In the genomic region with DNA sequence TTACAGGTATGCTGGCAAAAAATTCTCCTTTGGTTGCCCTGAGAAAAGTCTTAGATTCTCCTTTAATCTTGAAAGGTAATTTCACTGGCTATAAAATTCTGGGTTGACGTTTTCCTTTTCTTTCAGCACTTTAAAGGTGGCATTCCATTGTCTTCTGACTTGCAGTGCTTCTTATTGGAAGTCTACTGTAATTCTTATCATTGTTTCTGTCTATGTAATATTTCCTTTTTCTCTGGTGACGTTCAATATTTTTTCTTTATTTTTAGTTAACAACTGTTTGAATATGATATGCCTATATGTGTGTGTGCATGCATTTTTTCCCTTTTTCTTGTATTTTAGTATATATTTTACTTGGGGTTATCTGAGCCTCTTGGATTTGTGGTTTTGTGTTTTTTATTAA, we compare ENCODE assay signal across 39 cellular contexts.
"Had no signal": no experiment of that assay in that cellular context is flagged by ENCODE, and none has a peak within 500 bp of the region (broad histone marks: within the 10 kb centered on the region; RNA-seq: fewer than 3 reads in every experiment).

No MANE protein-coding gene starts in this region.

- H3K27me3 Mint-ChIP-seq: activated naive CD4-positive, alpha-beta T cell treated with anti-CD3 and anti-CD28 coated beads, Interleukin-2, amount 10 ng/mL, durations not matched to agents 7 days and 5 days; activated naive CD8-positive, alpha-beta T cell; activated naive CD8-positive, alpha-beta T cell treated with anti-CD3 and anti-CD28 coated beads, Interleukin-2, amount 10 ng/mL, durations not matched to agents 7 days and 5 days; activated naive CD8-positive, alpha-beta T cell treated with anti-CD3 and anti-CD28 coated beads, Interleukin-2, amount 50 U/mL, for 24 hours; activated T-cell treated with anti-CD3 and anti-CD28 coated beads, Interleukin-2, amount 50 U/mL, for 24 hours; activated T-helper 17 cell treated with anti-CD3 and anti-CD28 coated beads, Interleukin-2, amount 50 U/mL, for 72 hours; brain; central memory CD8-positive, alpha-beta T cell had no signal

- H3K4me3 ChIP-seq: adrenal gland, body of pancreas, breast epithelium, cardiac muscle cell had no signal

- ATAC-seq: activated naive CD4-positive, alpha-beta T cell treated with anti-CD3 and anti-CD28 coated beads, Interleukin-2, amount 50 U/mL, for 72 hours; activated naive CD8-positive, alpha-beta T cell treated with anti-CD3 and anti-CD28 coated beads, Interleukin-2, amount 50 U/mL, for 24 hours; activated T-cell treated with anti-CD3 and anti-CD28 coated beads, Interleukin-2, amount 50 U/mL, for 4 hours; activated T-cell treated with anti-CD3 and anti-CD28 coated beads, Interleukin-2, amount 50 U/mL, for 72 hours; activated T-helper 17 cell treated with anti-CD3 and anti-CD28 coated beads, Interleukin-2, amount 50 U/mL, for 72 hours; body of pancreas had no signal

- H3K27me3 ChIP-seq: adrenal gland, body of pancreas, brain microvascular endothelial cell, breast epithelium, cardiac muscle cell had no signal

- H3K9me3 ChIP-seq: adrenal gland, body of pancreas had no signal

- H3K4me3 Mint-ChIP-seq: activated naive CD4-positive, alpha-beta T cell treated with anti-CD3 and anti-CD28 coated beads for 36 hours; activated naive CD4-positive, alpha-beta T cell treated with anti-CD3 and anti-CD28 coated beads, Interleukin-2, amount 10 ng/mL, durations not matched to agents 7 days and 5 days; activated naive CD4-positive, alpha-beta T cell treated with anti-CD3 and anti-CD28 coated beads, Interleukin-2, amount 50 U/mL, for 24 hours; activated naive CD8-positive, alpha-beta T cell; activated naive CD8-positive, alpha-beta T cell treated with anti-CD3 and anti-CD28 coated beads for 36 hours; activated naive CD8-positive, alpha-beta T cell treated with anti-CD3 and anti-CD28 coated beads, Interleukin-2, amount 10 ng/mL, durations not matched to agents 7 days and 5 days; activated naive CD8-positive, alpha-beta T cell treated with anti-CD3 and anti-CD28 coated beads, Interleukin-2, amount 50 U/mL, for 24 hours; activated T-cell treated with anti-CD3 and anti-CD28 coated beads, Interleukin-2, amount 50 U/mL, for 24 hours; activated T-cell treated with anti-CD3 and anti-CD28 coated beads, Interleukin-2, amount 50 U/mL, for 4 hours; activated T-cell treated with anti-CD3 and anti-CD28 coated beads, Interleukin-2, amount 50 U/mL, for 72 hours; activated T-helper 17 cell treated with anti-CD3 and anti-CD28 coated beads, Interleukin-2, amount 50 U/mL, for 72 hours; brain; central memory CD8-positive, alpha-beta T cell had no signal

- H3K4me1 ChIP-seq: adrenal gland, body of pancreas, breast epithelium had no signal

- H3K27ac ChIP-seq: adrenal gland, body of pancreas, brain microvascular endothelial cell, breast epithelium, cardiac muscle cell had no signal

- H3K4me1 Mint-ChIP-seq: activated naive CD4-positive, alpha-beta T cell treated with anti-CD3 and anti-CD28 coated beads, Interleukin-2, amount 10 ng/mL, durations not matched to agents 7 days and 5 days; activated naive CD4-positive, alpha-beta T cell treated with anti-CD3 and anti-CD28 coated beads, Interleukin-2, amount 50 U/mL, for 24 hours; activated naive CD8-positive, alpha-beta T cell treated with anti-CD3 and anti-CD28 coated beads for 36 hours; activated naive CD8-positive, alpha-beta T cell treated with anti-CD3 and anti-CD28 coated beads, Interleukin-2, amount 10 ng/mL, durations not matched to agents 7 days and 5 days; activated naive CD8-positive, alpha-beta T cell treated with anti-CD3 and anti-CD28 coated beads, Interleukin-2, amount 50 U/mL, for 24 hours; activated T-helper 17 cell treated with anti-CD3 and anti-CD28 coated beads, Interleukin-2, amount 50 U/mL, for 72 hours; brain; central memory CD8-positive, alpha-beta T cell had no signal

- H3K36me3 ChIP-seq: adrenal gland, brain microvascular endothelial cell, breast epithelium, cardiac muscle cell had no signal

- DNase-seq: activated effector memory CD4-positive, alpha-beta T cell treated with anti-CD3 and anti-CD28 coated beads, Interleukin-2, amount 50 U/mL, for 16 hours; activated effector memory CD4-positive, alpha-beta T cell treated with Interleukin-2 at 50 U/mL for 16 hours; activated gamma-delta T cell; activated gamma-delta T cell treated with Interleukin-2 at 50 U/mL for 16 hours; activated naive CD4-positive, alpha-beta T cell; activated naive CD4-positive, alpha-beta T cell treated with anti-CD3 and anti-CD28 coated beads for 36 hours; activated naive CD4-positive, alpha-beta T cell treated with anti-CD3 and anti-CD28 coated beads, Interleukin-2, amount 10 ng/mL, durations not matched to agents 7 days and 5 days; activated naive CD4-positive, alpha-beta T cell treated with anti-CD3 and anti-CD28 coated beads, Interleukin-2, amount 50 U/mL, for 16 hours; activated naive CD4-positive, alpha-beta T cell treated with Interleukin-2 at 50 U/mL for 16 hours; activated naive CD8-positive, alpha-beta T cell treated with anti-CD3 and anti-CD28 coated beads for 36 hours; activated naive CD8-positive, alpha-beta T cell treated with anti-CD3 and anti-CD28 coated beads, Interleukin-2, amount 10 ng/mL, durations not matched to agents 7 days and 5 days; activated naive CD8-positive, alpha-beta T cell treated with anti-CD3 and anti-CD28 coated beads, Interleukin-2, amount 50 U/mL, for 24 hours; activated T-cell treated with anti-CD3 and anti-CD28 coated beads, Interleukin-2, amount 50 U/mL, for 1 hour; activated T-cell treated with anti-CD3 and anti-CD28 coated beads, Interleukin-2, amount 50 U/mL, for 24 hours; activated T-cell treated with anti-CD3 and anti-CD28 coated beads, Interleukin-2, amount 50 U/mL, for 4 hours; activated T-cell treated with anti-CD3 and anti-CD28 coated beads, Interleukin-2, amount 50 U/mL, for 48 hours; activated T-cell treated with anti-CD3 and anti-CD28 coated beads, Interleukin-2, amount 50 U/mL, for 72 hours; adrenal gland; amniotic stem cell; amygdala; anterior cingulate cortex; aorta; body of pancreas; brain microvascular endothelial cell; caudate nucleus; central memory CD4-positive, alpha-beta T cell; cerebellar nuclear complex had no signal

- FAIRE-seq: astrocyte, bronchial epithelial cell, colon had no signal

- H3K36me3 Mint-ChIP-seq: activated naive CD4-positive, alpha-beta T cell treated with anti-CD3 and anti-CD28 coated beads, Interleukin-2, amount 10 ng/mL, durations not matched to agents 7 days and 5 days; activated naive CD4-positive, alpha-beta T cell treated with anti-CD3 and anti-CD28 coated beads, Interleukin-2, amount 50 U/mL, for 24 hours; activated naive CD8-positive, alpha-beta T cell; activated naive CD8-positive, alpha-beta T cell treated with anti-CD3 and anti-CD28 coated beads for 36 hours; activated naive CD8-positive, alpha-beta T cell treated with anti-CD3 and anti-CD28 coated beads, Interleukin-2, amount 10 ng/mL, durations not matched to agents 7 days and 5 days; brain had no signal

- H3K27ac Mint-ChIP-seq: activated naive CD4-positive, alpha-beta T cell treated with anti-CD3 and anti-CD28 coated beads for 36 hours; activated naive CD4-positive, alpha-beta T cell treated with anti-CD3 and anti-CD28 coated beads, Interleukin-2, amount 10 ng/mL, durations not matched to agents 7 days and 5 days; activated naive CD4-positive, alpha-beta T cell treated with anti-CD3 and anti-CD28 coated beads, Interleukin-2, amount 50 U/mL, for 24 hours; activated naive CD4-positive, alpha-beta T cell treated with anti-CD3 and anti-CD28 coated beads, Interleukin-2, amount 50 U/mL, for 72 hours; activated naive CD8-positive, alpha-beta T cell; activated naive CD8-positive, alpha-beta T cell treated with anti-CD3 and anti-CD28 coated beads for 36 hours; activated naive CD8-positive, alpha-beta T cell treated with anti-CD3 and anti-CD28 coated beads, Interleukin-2, amount 10 ng/mL, durations not matched to agents 7 days and 5 days; activated naive CD8-positive, alpha-beta T cell treated with anti-CD3 and anti-CD28 coated beads, Interleukin-2, amount 50 U/mL, for 24 hours; activated T-cell treated with anti-CD3 and anti-CD28 coated beads, Interleukin-2, amount 50 U/mL, for 24 hours; activated T-cell treated with anti-CD3 and anti-CD28 coated beads, Interleukin-2, amount 50 U/mL, for 72 hours; activated T-helper 17 cell treated with anti-CD3 and anti-CD28 coated beads, Interleukin-2, amount 50 U/mL, for 72 hours; activated T-helper 2 cell treated with anti-CD3 and anti-CD28 coated beads, Interferon-gamma antibody, Interleukin-2, Interleukin-4, amounts not matched to agents 10 μg/mL and 5 μg/mL and 100 μg/mL, durations not matched to agents 14 hours and 24 hours and 36 hours; brain had no signal
